ENCODE assay signal across 28 cellular contexts in the genomic region with DNA sequence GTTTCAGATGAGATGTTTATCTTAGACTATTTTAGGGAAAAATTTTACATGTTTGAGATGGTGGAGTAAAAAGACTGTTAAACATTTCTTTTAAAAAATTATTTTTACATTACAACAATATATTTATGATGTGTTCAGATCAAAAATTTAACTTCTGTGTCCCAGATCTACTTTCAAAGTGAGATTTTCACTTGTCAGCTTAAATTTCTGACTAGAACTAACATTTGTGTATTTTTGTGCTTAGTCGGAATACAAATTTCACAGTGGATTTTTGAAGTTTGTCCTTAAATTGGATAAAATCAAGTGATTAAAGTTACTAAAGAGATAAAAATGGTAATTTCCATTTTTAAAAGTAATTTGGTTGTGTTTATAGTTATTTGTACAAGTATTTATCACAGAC.
"Had no signal": no experiment of that assay in that cellular context is flagged by ENCODE, and none has a peak within 500 bp of the region (broad histone marks: within the 10 kb centered on the region; RNA-seq: fewer than 3 reads in every experiment).

No MANE protein-coding gene starts in this region.

- DNase-seq: activated CD4-positive, alpha-beta memory T cell treated with anti-CD3 and anti-CD28 coated beads for 36 hours; activated CD4-positive, alpha-beta T cell treated with anti-CD3 and anti-CD28 coated beads for 36 hours; activated CD4-positive, alpha-beta T cell treated with anti-CD3 and anti-CD28 coated beads, Interleukin-2, amount 10 ng/mL, durations not matched to agents 24 days and 14 days; activated CD4-positive, CD25-positive, alpha-beta regulatory T cell; activated CD4-positive, CD25-positive, alpha-beta regulatory T cell treated with anti-CD3 and anti-CD28 coated beads, Interleukin-2, amount 50 U/mL, for 72 hours; activated CD8-positive, alpha-beta memory T cell treated with anti-CD3 and anti-CD28 coated beads, Interleukin-2, amount 10 ng/mL, durations not matched to agents 7 days and 5 days; activated CD8-positive, alpha-beta memory T cell treated with anti-CD3 and anti-CD28 coated beads, Interleukin-2, amount 50 U/mL, for 4 hours; activated CD8-positive, alpha-beta T cell treated with anti-CD3 and anti-CD28 coated beads, Interleukin-2, amount 10 ng/mL, durations not matched to agents 7 days and 5 days; activated effector memory CD4-positive, alpha-beta T cell treated with anti-CD3 and anti-CD28 coated beads, Interleukin-2, amount 50 U/mL, for 16 hours; activated naive CD4-positive, alpha-beta T cell treated with anti-CD3 and anti-CD28 coated beads for 36 hours; activated naive CD8-positive, alpha-beta T cell treated with anti-CD3 and anti-CD28 coated beads for 36 hours; activated naive CD8-positive, alpha-beta T cell treated with anti-CD3 and anti-CD28 coated beads, Interleukin-2, amount 50 U/mL, for 24 hours; activated T-cell treated with anti-CD3 and anti-CD28 coated beads, Interleukin-2, amount 50 U/mL, for 1 hour; activated T-cell treated with anti-CD3 and anti-CD28 coated beads, Interleukin-2, amount 50 U/mL, for 48 hours; adrenal gland; amygdala; aorta; body of pancreas; caudate nucleus; colonic mucosa; effector CD8-positive, alpha-beta T cell; erythroblast; foreskin keratinocyte; gastrocnemius medialis; glutamatergic neuron; heart left ventricle; T-helper 2 cell had no signal

- H3K9me3 ChIP-seq: adrenal gland, body of pancreas, colonic mucosa, esophagus muscularis mucosa, gastrocnemius medialis had no signal

- H3K36me3 ChIP-seq: colonic mucosa had no signal

- H3K4me1 ChIP-seq: adrenal gland, body of pancreas, colonic mucosa, esophagus muscularis mucosa, foreskin keratinocyte, gastrocnemius medialis had no signal

- H3K27ac ChIP-seq: adrenal gland, body of pancreas, colonic mucosa, esophagus muscularis mucosa, foreskin keratinocyte, gastrocnemius medialis, heart left ventricle had no signal

- H3K4me3 ChIP-seq: adrenal gland, body of pancreas, colonic mucosa, esophagus muscularis mucosa, gastrocnemius medialis, heart left ventricle had no signal

- H3K27me3 ChIP-seq: adrenal gland, body of pancreas, colonic mucosa, esophagus muscularis mucosa, foreskin keratinocyte, gastrocnemius medialis, heart left ventricle had no signal

- ATAC-seq: activated CD4-positive, alpha-beta T cell treated with anti-CD3 and anti-CD28 coated beads for 36 hours; activated CD8-positive, alpha-beta memory T cell treated with anti-CD3 and anti-CD28 coated beads, Interleukin-2, amount 10 ng/mL, durations not matched to agents 7 days and 5 days; activated CD8-positive, alpha-beta T cell treated with anti-CD3 and anti-CD28 coated beads, Interleukin-2, amount 10 ng/mL, durations not matched to agents 7 days and 5 days; activated naive CD8-positive, alpha-beta T cell treated with anti-CD3 and anti-CD28 coated beads, Interleukin-2, amount 50 U/mL, for 24 hours; body of pancreas; foreskin keratinocyte; gastrocnemius medialis; heart left ventricle had no signal
